ENCODE assay signal across 10 cellular contexts in genomic region chr5:176676361-176676824, GRCh38. TPM values are rescaled to one million over a fixed set of nuclear protein-coding genes. Genes with fewer than 3 reads are reported as not detected.
A peak's percentile ranks its signal among the peaks of the same experiment; 100 is the strongest.
DNase-seq lines count a peak whose midpoint lies in the region; ATAC-seq lines count a peak whose summit lies in the region.
"Had no signal": no experiment of that assay in that cellular context is flagged by ENCODE, and none has a peak within 500 bp of the region (broad histone marks: within the 10 kb centered on the region; RNA-seq: fewer than 3 reads in every experiment).

No MANE protein-coding gene starts in this region.

- no peaks in the 10 kb centered on the region for H3K4me1 Mint-ChIP-seq in activated CD4-positive, alpha-beta memory T cell treated with anti-CD3 and anti-CD28 coated beads, Interleukin-2, amount 10 ng/mL, durations not matched to agents 7 days and 5 days
- no peaks in the 10 kb centered on the region for H3K4me1 Mint-ChIP-seq in activated CD8-positive, alpha-beta memory T cell treated with anti-CD3 and anti-CD28 coated beads, Interleukin-2, amount 10 ng/mL, durations not matched to agents 7 days and 5 days

- DNase-seq in Daoy (ENCODE audit: low read depth) (peak; percentile 86), fibroblast of gingiva (ENCODE audit: low read depth) (peak; percentile 41), mesenteric fat pad (ENCODE audit: low spot score) (no peak), NCI-H748 (lab: John Stamatoyannopoulos, UW; ENCODE audit: unreplicated experiment) (no peak)
- DNase-seq in activated CD4-positive, alpha-beta memory T cell treated with anti-CD3 and anti-CD28 coated beads, Interleukin-2, amount 10 ng/mL, durations not matched to agents 7 days and 5 days, result no peak
- no peak for DNase-seq in activated CD8-positive, alpha-beta memory T cell treated with anti-CD3 and anti-CD28 coated beads, Interleukin-2, amount 10 ng/mL, durations not matched to agents 7 days and 5 days
- DNase-seq: effector CD4-positive, alpha-beta T cell had no signal

- ATAC-seq in GM19463 (IDR thresholded peaks at IDR 0.05; ENCODE audit: unreplicated experiment), result peak; percentile 77
- ATAC-seq in HG03565 (IDR thresholded peaks at IDR 0.05; ENCODE audit: unreplicated experiment), result peak; percentile 78
- no peak for ATAC-seq in activated CD8-positive, alpha-beta memory T cell treated with anti-CD3 and anti-CD28 coated beads, Interleukin-2, amount 10 ng/mL, durations not matched to agents 7 days and 5 days

- H3K9me3 Mint-ChIP-seq in activated CD4-positive, alpha-beta memory T cell treated with anti-CD3 and anti-CD28 coated beads, Interleukin-2, amount 10 ng/mL, durations not matched to agents 7 days and 5 days, result no peaks in the 10 kb centered on the region
- H3K9me3 Mint-ChIP-seq in activated CD8-positive, alpha-beta memory T cell treated with anti-CD3 and anti-CD28 coated beads, Interleukin-2, amount 10 ng/mL, durations not matched to agents 7 days and 5 days (ENCODE audit: low read depth), result no peaks in the 10 kb centered on the region

- H3K4me3 Mint-ChIP-seq in activated CD4-positive, alpha-beta memory T cell treated with anti-CD3 and anti-CD28 coated beads, Interleukin-2, amount 10 ng/mL, durations not matched to agents 7 days and 5 days, result no peak overlapping the region
- H3K4me3 Mint-ChIP-seq in activated CD8-positive, alpha-beta memory T cell treated with anti-CD3 and anti-CD28 coated beads, Interleukin-2, amount 10 ng/mL, durations not matched to agents 7 days and 5 days, result no peak overlapping the region

- H3K27ac Mint-ChIP-seq in activated CD4-positive, alpha-beta memory T cell treated with anti-CD3 and anti-CD28 coated beads, Interleukin-2, amount 10 ng/mL, durations not matched to agents 7 days and 5 days, result no peak overlapping the region
- no peak overlapping the region for H3K27ac Mint-ChIP-seq in activated CD8-positive, alpha-beta memory T cell treated with anti-CD3 and anti-CD28 coated beads, Interleukin-2, amount 10 ng/mL, durations not matched to agents 7 days and 5 days

- H3K27me3 Mint-ChIP-seq in activated CD4-positive, alpha-beta memory T cell treated with anti-CD3 and anti-CD28 coated beads, Interleukin-2, amount 10 ng/mL, durations not matched to agents 7 days and 5 days, result peaks cover 30% of the 10 kb centered on the region
- H3K27me3 Mint-ChIP-seq in activated CD8-positive, alpha-beta memory T cell treated with anti-CD3 and anti-CD28 coated beads, Interleukin-2, amount 10 ng/mL, durations not matched to agents 7 days and 5 days, result peaks cover 34% of the 10 kb centered on the region

- POLR2A ChIA-PET in activated CD4-positive, alpha-beta memory T cell treated with anti-CD3 and anti-CD28 coated beads, Interleukin-2, amount 10 ng/mL, durations not matched to agents 7 days and 5 days (lab: Charles Lee), result no interaction called here

- H3K36me3 Mint-ChIP-seq in activated CD4-positive, alpha-beta memory T cell treated with anti-CD3 and anti-CD28 coated beads, Interleukin-2, amount 10 ng/mL, durations not matched to agents 7 days and 5 days (ENCODE audit: low read depth), result no peaks in the 10 kb centered on the region
- no peaks in the 10 kb centered on the region for H3K36me3 Mint-ChIP-seq in activated CD8-positive, alpha-beta memory T cell treated with anti-CD3 and anti-CD28 coated beads, Interleukin-2, amount 10 ng/mL, durations not matched to agents 7 days and 5 days

- CTCF ChIA-PET in activated CD4-positive, alpha-beta memory T cell treated with anti-CD3 and anti-CD28 coated beads, Interleukin-2, amount 10 ng/mL, durations not matched to agents 7 days and 5 days (lab: Charles Lee), result interaction anchor here (2.9 kb wide), 1 partner anchor 16 kb away, joined by 10 read pairs; no protein-coding TSS in a partner anchor
- CTCF ChIA-PET in activated CD8-positive, alpha-beta memory T cell treated with anti-CD3 and anti-CD28 coated beads, Interleukin-2, amount 10 ng/mL, durations not matched to agents 7 days and 5 days (lab: Charles Lee), result interaction anchor here (1.3 kb wide), 1 partner anchor 16 kb away, joined by 10 read pairs; no protein-coding TSS in a partner anchor

RNA-seq across cellular contexts. Expression of gene TSPAN17, which starts 29.1 kb away (rescaled TPM):
- 17.0 and 20.2 TPM in 2 replicates for total RNA-seq in Daoy (2014; rRNA removed; shearing (Covaris generic))
- total RNA-seq in activated CD4-positive, alpha-beta memory T cell treated with anti-CD3 and anti-CD28 coated beads, Interleukin-2, amount 10 ng/mL, durations not matched to agents 7 days and 5 days, result 10 to 100 TPM; 33.3 to 33.4 TPM
- 29.7 TPM for total RNA-seq in mesenteric fat pad
- total RNA-seq in activated CD8-positive, alpha-beta memory T cell treated with anti-CD3 and anti-CD28 coated beads, Interleukin-2, amount 10 ng/mL, durations not matched to agents 7 days and 5 days, result 10 to 100 TPM; 31.5 to 39.2 TPM

RNA-seq across cellular contexts. Expression of gene EIF4E1B, which starts 45.9 kb away (rescaled TPM):
- total RNA-seq in Daoy (2014; rRNA removed; shearing (Covaris generic)), result not detected in 2 replicates
- not detected for total RNA-seq in activated CD4-positive, alpha-beta memory T cell treated with anti-CD3 and anti-CD28 coated beads, Interleukin-2, amount 10 ng/mL, durations not matched to agents 7 days and 5 days
- not detected for total RNA-seq in mesenteric fat pad
- total RNA-seq in activated CD8-positive, alpha-beta memory T cell treated with anti-CD3 and anti-CD28 coated beads, Interleukin-2, amount 10 ng/mL, durations not matched to agents 7 days and 5 days, result not detected
- total RNA-seq: mucosa of gallbladder had no signal

RNA-seq across cellular contexts. Expression of gene SNCB, which starts 46.1 kb away (rescaled TPM):
- 0.11 TPM in 1 of 2 replicates, not detected in the other for total RNA-seq in Daoy (2014; rRNA removed; shearing (Covaris generic))
- not detected for total RNA-seq in activated CD4-positive, alpha-beta memory T cell treated with anti-CD3 and anti-CD28 coated beads, Interleukin-2, amount 10 ng/mL, durations not matched to agents 7 days and 5 days
- total RNA-seq in mesenteric fat pad, result not detected
- not detected for total RNA-seq in activated CD8-positive, alpha-beta memory T cell treated with anti-CD3 and anti-CD28 coated beads, Interleukin-2, amount 10 ng/mL, durations not matched to agents 7 days and 5 days

Comparison
In these comparisons a context has a peak if more than half of its experiments do, and no peak if none do; other contexts are left out.
1. DNase-seq: peak in Daoy (single experiment) and fibroblast of gingiva (single experiment); none in activated CD4-positive, alpha-beta memory T cell treated with anti-CD3 and anti-CD28 coated beads, Interleukin-2, amount 10 ng/mL, durations not matched to agents 7 days and 5 days (single experiment), mesenteric fat pad (single experiment), activated CD8-positive, alpha-beta memory T cell treated with anti-CD3 and anti-CD28 coated beads, Interleukin-2, amount 10 ng/mL, durations not matched to agents 7 days and 5 days (single experiment) and NCI-H748 (single experiment).